Comparison of ENCODE assay signal across 16 cellular contexts in genomic region chr10:56537984-56538383, GRCh38.
DNase-seq lines count a peak whose midpoint lies in the region; ATAC-seq and TF ChIP-seq lines count a peak whose summit lies in the region.
"Had no signal": no experiment of that assay in that cellular context is flagged by ENCODE, and none has a peak within 500 bp of the region (broad histone marks: within the 10 kb centered on the region; RNA-seq: fewer than 3 reads in every experiment).

No MANE protein-coding gene starts in this region.

- H3K4me1 ChIP-seq in breast epithelium (no peaks in the 10 kb centered on the region), upper lobe of left lung (no peaks in the 10 kb centered on the region)

- no peaks in the 10 kb centered on the region for H3K36me3 Mint-ChIP-seq in MCF 10A (ENCODE audit: insufficient read depth, unreplicated experiment)
- H3K36me3 Mint-ChIP-seq: activated naive CD8-positive, alpha-beta T cell had no signal

- 85 to 86% methylated on average over 4 of the region's 4 CpGs for WGBS in upper lobe of left lung, 2 donors

- ATAC-seq in upper lobe of left lung (ENCODE audit: low FRiP score in 2 of 2), result no peak
- no peak for ATAC-seq in GM21360 (IDR thresholded peaks at IDR 0.05; ENCODE audit: unreplicated experiment)
- ATAC-seq: stimulated activated naive CD8-positive, alpha-beta T cell treated with anti-CD3 and anti-CD28 coated beads, Interleukin-15, amount 100 ng/mL, for 72 hours had no signal

- TF ChIP-seq EP300 in upper lobe of left lung (IDR thresholded peaks at IDR 0.05), result no peak

- TF ChIP-seq POLR2A in breast epithelium (IDR thresholded peaks at IDR 0.05) (no peak), upper lobe of left lung (IDR thresholded peaks at IDR 0.05) (no peak)

- H3K27me3 Mint-ChIP-seq in MCF 10A (ENCODE audit: insufficient read depth, unreplicated experiment), result no peaks in the 10 kb centered on the region
- H3K27me3 Mint-ChIP-seq: activated CD4-positive, alpha-beta T cell treated with anti-CD3 and anti-CD28 coated beads, Interleukin-2, amount 10 ng/mL, durations not matched to agents 24 days and 14 days; activated naive CD8-positive, alpha-beta T cell; stimulated activated naive CD8-positive, alpha-beta T cell treated with anti-CD3 and anti-CD28 coated beads, Interleukin-15, amount 100 ng/mL, for 72 hours had no signal

- peak overlapping the region; percentile 75 for H3K27ac Mint-ChIP-seq in MCF 10A (ENCODE audit: low read depth, unreplicated experiment)
- H3K27ac Mint-ChIP-seq: activated CD4-positive, alpha-beta T cell treated with anti-CD3 and anti-CD28 coated beads, Interleukin-2, amount 10 ng/mL, durations not matched to agents 24 days and 14 days; activated naive CD8-positive, alpha-beta T cell; stimulated activated naive CD8-positive, alpha-beta T cell treated with anti-CD3 and anti-CD28 coated beads, Interleukin-15, amount 100 ng/mL, for 72 hours had no signal

- H3K9me3 ChIP-seq in breast epithelium (no peaks in the 10 kb centered on the region), upper lobe of left lung (no peaks in the 10 kb centered on the region)
- H3K9me3 ChIP-seq: neutrophil had no signal

- H3K27me3 ChIP-seq in breast epithelium (no peaks in the 10 kb centered on the region), upper lobe of left lung (no peaks in the 10 kb centered on the region)
- H3K27me3 ChIP-seq: neutrophil had no signal

- no peaks in the 10 kb centered on the region for H3K9me3 Mint-ChIP-seq in MCF 10A (ENCODE audit: unreplicated experiment)
- H3K9me3 Mint-ChIP-seq: activated CD4-positive, alpha-beta T cell treated with anti-CD3 and anti-CD28 coated beads, Interleukin-2, amount 10 ng/mL, durations not matched to agents 24 days and 14 days had no signal

- no peak overlapping the region for H3K4me3 ChIP-seq in breast epithelium
- H3K4me3 ChIP-seq in upper lobe of left lung, result no peak overlapping the region
- H3K4me3 ChIP-seq: SK-N-MC had no signal

- peak; percentile 92 for DNase-seq in MCF 10A (ENCODE audit: unreplicated experiment)
- no peak for DNase-seq in breast epithelium (ENCODE audit: low spot score in 2 of 2)
- peak; percentile 64 for DNase-seq in SW480 (ENCODE audit: low spot score)
- peak; percentile 7 for DNase-seq in foreskin melanocyte
- no peak for DNase-seq in upper lobe of left lung
- DNase-seq in NCI-H2029 (lab: John Stamatoyannopoulos, UW), result no peak
- DNase-seq in NCI-H187 treated with DMSO at 0.1 percent for 48 hours (lab: John Stamatoyannopoulos, UW), result no peak
- DNase-seq: 8988T; activated CD4-positive, alpha-beta T cell treated with anti-CD3 and anti-CD28 coated beads, Interleukin-2, amount 10 ng/mL, durations not matched to agents 24 days and 14 days; NCI-H2171; stimulated activated CD4-positive, alpha-beta T cell treated with anti-CD3 and anti-CD28 coated beads, Interleukin-1b, Interleukin-23, amount 100 ng/mL, for 48 hours; stimulated activated naive CD8-positive, alpha-beta T cell treated with anti-CD3 and anti-CD28 coated beads, Interleukin-15, amount 100 ng/mL, for 72 hours had no signal

- H3K27ac ChIP-seq in breast epithelium (no peak overlapping the region), upper lobe of left lung (no peak overlapping the region)
- H3K27ac ChIP-seq: neutrophil, SK-N-MC had no signal

- BruUV-seq in MCF 10A (replicated peaks; lab: Mats Ljungman, UMichigan), result no TSS peak

- CTCF ChIA-PET in MCF 10A (lab: Yijun Ruan, JAX), result no interaction called here

- peaks cover 15% of the 10 kb centered on the region for H3K4me1 Mint-ChIP-seq in MCF 10A (ENCODE audit: insufficient read depth, unreplicated experiment)
- H3K4me1 Mint-ChIP-seq: activated CD4-positive, alpha-beta T cell treated with anti-CD3 and anti-CD28 coated beads, Interleukin-2, amount 10 ng/mL, durations not matched to agents 24 days and 14 days; stimulated activated naive CD8-positive, alpha-beta T cell treated with anti-CD3 and anti-CD28 coated beads, Interleukin-15, amount 100 ng/mL, for 72 hours had no signal

- no peaks in the 10 kb centered on the region for H3K36me3 ChIP-seq in breast epithelium
- no peaks in the 10 kb centered on the region for H3K36me3 ChIP-seq in upper lobe of left lung
- H3K36me3 ChIP-seq: neutrophil had no signal

- POLR2A ChIA-PET in MCF 10A (lab: Yijun Ruan, JAX), result interaction anchor here (0.9 to 1.6 kb wide), 3 partner anchors 13 to 46 kb away, joined by 3 to 5 read pairs (median 4); no protein-coding TSS in a partner anchor

- intact Hi-C loops in MCF 10A (cut with micrococcal nuclease), result no loop called here
- intact Hi-C loops in breast epithelium (cut with DNase I; ENCODE audit: low total_unique reads), result no loop called here

- TF ChIP-seq CTCF in MCF 10A (IDR thresholded peaks at IDR 0.05; ENCODE audit: unreplicated experiment) (no peak), breast epithelium (IDR thresholded peaks at IDR 0.05) (no peak), upper lobe of left lung (IDR thresholded peaks at IDR 0.05) (no peak)

- H3K4me3 Mint-ChIP-seq in MCF 10A (ENCODE audit: unreplicated experiment), result peak overlapping the region; percentile 34
- H3K4me3 Mint-ChIP-seq: activated CD4-positive, alpha-beta T cell treated with anti-CD3 and anti-CD28 coated beads, Interleukin-2, amount 10 ng/mL, durations not matched to agents 24 days and 14 days; activated naive CD8-positive, alpha-beta T cell; stimulated activated naive CD8-positive, alpha-beta T cell treated with anti-CD3 and anti-CD28 coated beads, Interleukin-15, amount 100 ng/mL, for 72 hours had no signal

Comparison
In these comparisons a context has a peak if more than half of its experiments do, and no peak if none do; other contexts are left out.
1. DNase-seq: peak in MCF 10A (single experiment), SW480 (single experiment) and foreskin melanocyte (single experiment); none in breast epithelium (0 of 2), upper lobe of left lung (0 of 2), NCI-H2029 (single experiment) and NCI-H187 treated with DMSO at 0.1 percent for 48 hours (single experiment).